ENCODE assay signal across 8 cellular contexts in the genomic region with DNA sequence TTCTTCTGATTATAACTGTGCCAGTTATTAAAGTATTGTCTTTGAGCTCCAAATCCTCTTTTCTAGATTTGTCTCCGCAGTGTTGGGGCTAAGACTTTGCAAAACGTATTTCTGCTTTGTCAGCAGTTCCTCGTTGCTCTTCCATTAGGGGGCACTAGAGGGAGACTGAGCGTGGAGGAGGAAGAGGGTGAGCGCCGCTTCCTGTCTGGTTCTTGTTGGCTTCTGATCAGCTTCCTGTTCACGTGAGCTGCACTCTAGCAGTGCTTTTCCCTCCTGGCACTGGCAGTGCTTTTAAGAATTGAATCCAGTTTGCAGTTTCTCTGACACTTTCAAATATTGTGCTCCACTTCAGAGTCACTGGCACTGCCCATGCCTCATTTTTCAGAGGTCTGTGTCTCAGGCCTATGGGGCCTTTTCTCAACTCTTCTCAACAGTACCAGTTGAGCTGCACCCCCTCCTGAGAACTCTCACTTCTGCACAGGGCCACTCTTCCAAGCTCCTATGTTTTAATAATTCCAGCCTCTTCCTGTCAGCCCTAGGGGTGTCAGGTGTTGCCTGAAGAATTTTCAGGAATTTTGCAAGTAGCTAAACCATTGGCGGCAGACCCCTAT. TPM values are rescaled to one million over a fixed set of nuclear protein-coding genes. Genes with fewer than 3 reads are reported as not detected.
A peak's percentile ranks its signal among the peaks of the same experiment; 100 is the strongest.
DNase-seq lines count a peak whose midpoint lies in the region; ATAC-seq and TF ChIP-seq lines count a peak whose summit lies in the region.

No MANE protein-coding gene starts in this region.

- H3K27me3 ChIP-seq in CD4-positive, alpha-beta T cell (ENCODE audit: control insufficient read depth, insufficient read depth, low read length), result peaks cover 11% of the 10 kb centered on the region
- H3K27me3 ChIP-seq in uterus, result no peaks in the 10 kb centered on the region

- H3K9me3 ChIP-seq in CD4-positive, alpha-beta T cell (ENCODE audit: control insufficient read depth, low read length), result no peaks in the 10 kb centered on the region
- no peaks in the 10 kb centered on the region for H3K9me3 ChIP-seq in uterus

- ATAC-seq in CD4-positive, alpha-beta T cell (ENCODE audit: poor library complexity), result peak; percentile 96
- ATAC-seq in GM19455 (IDR thresholded peaks at IDR 0.05; ENCODE audit: unreplicated experiment), result peak; percentile 69
- peak; percentile 76 for ATAC-seq in left colon
- ATAC-seq in HG03469 (IDR thresholded peaks at IDR 0.05; ENCODE audit: unreplicated experiment), result no peak

- no peak for TF ChIP-seq POLR2A in uterus (IDR thresholded peaks at IDR 0.05)

- CTCF ChIA-PET in CD4-positive, alpha-beta T cell (lab: Charles Lee), result no interaction called here

- no peaks in the 10 kb centered on the region for H3K9me3 Mint-ChIP-seq in CD4-positive, alpha-beta T cell
- peaks cover 7% of the 10 kb centered on the region for H3K9me3 Mint-ChIP-seq in activated T-cell treated with anti-CD3 and anti-CD28 coated beads, Interleukin-2, amount 50 U/mL, for 24 hours

- H3K27ac Mint-ChIP-seq in CD4-positive, alpha-beta T cell, result no peak overlapping the region
- H3K27ac Mint-ChIP-seq in activated T-cell treated with anti-CD3 and anti-CD28 coated beads, Interleukin-2, amount 50 U/mL, for 24 hours, result no peak overlapping the region

- no peaks in the 10 kb centered on the region for H3K36me3 Mint-ChIP-seq in CD4-positive, alpha-beta T cell (ENCODE audit: low read depth)
- no peaks in the 10 kb centered on the region for H3K36me3 Mint-ChIP-seq in activated T-cell treated with anti-CD3 and anti-CD28 coated beads, Interleukin-2, amount 50 U/mL, for 24 hours (ENCODE audit: low read depth)

- no peaks in the 10 kb centered on the region for H3K4me1 ChIP-seq in uterus

- POLR2A ChIA-PET in CD4-positive, alpha-beta T cell (lab: Charles Lee), result interaction anchor here (1.0 kb wide), 1 partner anchor 54 kb away, joined by 4 read pairs; no protein-coding TSS in a partner anchor

- peaks cover 38% of the 10 kb centered on the region for H3K27me3 Mint-ChIP-seq in CD4-positive, alpha-beta T cell
- peaks cover 41% of the 10 kb centered on the region for H3K27me3 Mint-ChIP-seq in activated T-cell treated with anti-CD3 and anti-CD28 coated beads, Interleukin-2, amount 50 U/mL, for 24 hours

- no peak overlapping the region for H3K27ac ChIP-seq in CD4-positive, alpha-beta T cell (ENCODE audit: low read depth, low read length)
- H3K27ac ChIP-seq in uterus, result no peak overlapping the region

- no peaks in the 10 kb centered on the region for H3K36me3 ChIP-seq in uterus

- DNase-seq in CD4-positive, alpha-beta T cell, result peak in 5 of 10 experiments; percentile 0 to 50 (median 6)
- DNase-seq in NAMALWA (ENCODE audit: low spot score) (peak; percentile 87), left colon (peak; percentile 31 to 40), uterus (peak in 1 of 2 donors; percentile 41), cerebellum (ENCODE audit: low spot score) (no peak)
- peak; percentile 33 for DNase-seq in activated T-cell treated with anti-CD3 and anti-CD28 coated beads, Interleukin-2, amount 50 U/mL, for 24 hours

- no peak overlapping the region for H3K4me3 Mint-ChIP-seq in CD4-positive, alpha-beta T cell
- no peak overlapping the region for H3K4me3 Mint-ChIP-seq in activated T-cell treated with anti-CD3 and anti-CD28 coated beads, Interleukin-2, amount 50 U/mL, for 24 hours

- H3K4me3 ChIP-seq in uterus, result no peak overlapping the region

- peak; percentile 15 for TF ChIP-seq CTCF in CD4-positive, alpha-beta T cell (IDR thresholded peaks at IDR 0.05)
- peak; percentile 19 to 40 (median 24) for TF ChIP-seq CTCF in uterus (IDR thresholded peaks at IDR 0.05)

- intact Hi-C loops in CD4-positive, alpha-beta T cell (cut with DNase I, micrococcal nuclease), result no loop called here
- intact Hi-C loops in left colon (cut with DNase I, micrococcal nuclease) (no loop called here), uterus (cut with DNase I; ENCODE audit: low total_unique reads) (no loop called here)

- peaks cover 7% of the 10 kb centered on the region for H3K4me1 Mint-ChIP-seq in CD4-positive, alpha-beta T cell (ENCODE audit: low read depth)
- H3K4me1 Mint-ChIP-seq in activated T-cell treated with anti-CD3 and anti-CD28 coated beads, Interleukin-2, amount 50 U/mL, for 24 hours (ENCODE audit: low read depth), result peaks cover 3% of the 10 kb centered on the region

RNA-seq across cellular contexts. Expression of gene LCORL, which starts 54.4 kb away (rescaled TPM):
- 1 to 10 TPM; 6.3 to 6.5 TPM for total RNA-seq in CD4-positive, alpha-beta T cell
- 10 to 100 TPM; 19.1 to 19.3 TPM for total RNA-seq in left colon
- 10 to 100 TPM; 14.1 to 66.7 (median 23.1) TPM for total RNA-seq in uterus
- total RNA-seq in cerebellum, result 70.1 TPM
